8 cellular contexts compared by ENCODE assay signal in genomic region chr13:95027638-95028037, GRCh38.
"Had no signal": no experiment of that assay in that cellular context is flagged by ENCODE, and none has a peak within 500 bp of the region (broad histone marks: within the 10 kb centered on the region; RNA-seq: fewer than 3 reads in every experiment).

No MANE protein-coding gene starts in this region.

- DNase-seq: IMR-90, KBM-7, KG1 had no signal

- H3K4me1 Mint-ChIP-seq: IgD-negative memory B cell had no signal

- H3K9me3 Mint-ChIP-seq: IgD-negative memory B cell had no signal

- H3K9ac ChIP-seq: KMS-11 had no signal

- H3K27ac ChIP-seq: HL-60, KMS-11 had no signal

- ATAC-seq: HepG2 had no signal

- H3K4me2 ChIP-seq: KMS-11 had no signal

- H3K27ac Mint-ChIP-seq: IgD-negative memory B cell had no signal

- H3K4me3 Mint-ChIP-seq: IgD-negative memory B cell had no signal

- FAIRE-seq: HepG2, HTR-8/SVneo had no signal

- H3K27me3 Mint-ChIP-seq: IgD-negative memory B cell had no signal
